In genomic region chr9:136140966-136141365, GRCh38 we compare ENCODE assay signal across 23 cellular contexts. TPM values are rescaled to one million over a fixed set of nuclear protein-coding genes. Genes with fewer than 3 reads are reported as not detected.
DNase-seq lines count a peak whose midpoint lies in the region; ATAC-seq and TF ChIP-seq lines count a peak whose summit lies in the region.
"Had no signal": no experiment of that assay in that cellular context is flagged by ENCODE, and none has a peak within 500 bp of the region (broad histone marks: within the 10 kb centered on the region; RNA-seq: fewer than 3 reads in every experiment).

No MANE protein-coding gene starts in this region.

- H3K4me1 Mint-ChIP-seq in WTC11: peaks cover 12% of the 10 kb centered on the region
- no peaks in the 10 kb centered on the region for H3K4me1 Mint-ChIP-seq in stimulated activated memory B cell treated with anti-CD40 and anti-IgM and Interleukin-4, amounts not matched to agents 10 μg/mL and 1 μg/mL and 100 μg/mL, for 72 hours
- H3K4me1 Mint-ChIP-seq: IgD-negative memory B cell had no signal

- H3K4me3 ChIP-seq in BE2C (ENCODE audit: low read depth, low read length): no peak overlapping the region
- H3K4me3 ChIP-seq: GM23338, MG63, psoas muscle had no signal

- TF ChIP-seq CTCF in WTC11 (IDR thresholded peaks at IDR 0.05) (no peak), BE2C (IDR thresholded peaks at IDR 0.05; ENCODE audit: low read depth, low read length) (no peak)

- ATAC-seq in Right ventricle myocardium inferior (peak; percentile 79), WTC11 (no peak), HG02678 (IDR thresholded peaks at IDR 0.05; ENCODE audit: unreplicated experiment) (no peak)
- no peak for ATAC-seq in stimulated activated memory B cell treated with anti-CD40 and anti-IgM and Interleukin-4, amounts not matched to agents 10 μg/mL and 1 μg/mL and 100 μg/mL, for 72 hours
- ATAC-seq: activated CD8-positive, alpha-beta T cell treated with anti-CD3 and anti-CD28 coated beads for 36 hours; esophagus mucosa; GM23338; left lobe of liver; psoas muscle had no signal

- H3K9me3 Mint-ChIP-seq in WTC11: no peaks in the 10 kb centered on the region
- no peaks in the 10 kb centered on the region for H3K9me3 Mint-ChIP-seq in stimulated activated memory B cell treated with anti-CD40 and anti-IgM and Interleukin-4, amounts not matched to agents 10 μg/mL and 1 μg/mL and 100 μg/mL, for 72 hours
- H3K9me3 Mint-ChIP-seq: activated CD8-positive, alpha-beta T cell treated with anti-CD3 and anti-CD28 coated beads for 36 hours; GM23338; IgD-negative memory B cell had no signal

- H3K36me3 ChIP-seq in BE2C: no peaks in the 10 kb centered on the region
- H3K36me3 ChIP-seq: MG63 had no signal

- no peaks in the 10 kb centered on the region; the same call in 1 of the 2 replicates for H3K4me1 ChIP-seq in BE2C
- H3K4me1 ChIP-seq: psoas muscle had no signal

- no peaks in the 10 kb centered on the region for H3K36me3 Mint-ChIP-seq in WTC11
- H3K36me3 Mint-ChIP-seq in stimulated activated memory B cell treated with anti-CD40 and anti-IgM and Interleukin-4, amounts not matched to agents 10 μg/mL and 1 μg/mL and 100 μg/mL, for 72 hours: no peaks in the 10 kb centered on the region

- CTCF ChIA-PET in WTC11 (lab: Charles Lee): interaction anchor here (0.5 to 2.5 kb wide), 14 partner anchors 8 to 659 kb away, joined by 3 to 13 read pairs (median 4); no protein-coding TSS in a partner anchor

- no peak overlapping the region for H3K4me3 Mint-ChIP-seq in WTC11
- H3K4me3 Mint-ChIP-seq in stimulated activated memory B cell treated with anti-CD40 and anti-IgM and Interleukin-4, amounts not matched to agents 10 μg/mL and 1 μg/mL and 100 μg/mL, for 72 hours: no peak overlapping the region
- H3K4me3 Mint-ChIP-seq: activated CD8-positive, alpha-beta T cell treated with anti-CD3 and anti-CD28 coated beads for 36 hours; GM23338 had no signal

- no peaks in the 10 kb centered on the region for H3K9me3 ChIP-seq in BE2C
- H3K9me3 ChIP-seq: MG63, psoas muscle had no signal

- H3K27ac Mint-ChIP-seq in WTC11: no peak overlapping the region
- H3K27ac Mint-ChIP-seq in stimulated activated memory B cell treated with anti-CD40 and anti-IgM and Interleukin-4, amounts not matched to agents 10 μg/mL and 1 μg/mL and 100 μg/mL, for 72 hours: no peak overlapping the region
- H3K27ac Mint-ChIP-seq: activated CD8-positive, alpha-beta T cell treated with anti-CD3 and anti-CD28 coated beads for 36 hours; GM23338; IgD-negative memory B cell had no signal

- POLR2A ChIA-PET in WTC11 (lab: Charles Lee): interaction anchor here (1.1 kb wide), 1 partner anchor 180 kb away, joined by 3 read pairs; the partner anchor contains the start of gene UBAC1

- no peaks in the 10 kb centered on the region for H3K27me3 Mint-ChIP-seq in WTC11 (ENCODE audit: low read depth)
- H3K27me3 Mint-ChIP-seq in stimulated activated memory B cell treated with anti-CD40 and anti-IgM and Interleukin-4, amounts not matched to agents 10 μg/mL and 1 μg/mL and 100 μg/mL, for 72 hours: peaks cover 43% of the 10 kb centered on the region

- H3K27me3 ChIP-seq in BE2C: no peaks in the 10 kb centered on the region; the same call in 1 of the 2 replicates
- H3K27me3 ChIP-seq: MG63 had no signal

- intact Hi-C loops in Right ventricle myocardium inferior (cut with DNase I): no loop called here
- intact Hi-C loops in cardiac septum (cut with DNase I): no loop called here

- DNase-seq in Right ventricle myocardium inferior (ENCODE audit: missing footprints) (peak; percentile 71), cardiac septum (ENCODE audit: low spot score) (no peak), WTC11 (ENCODE audit: low spot score) (peak; percentile 7), inferior parietal cortex (ENCODE audit: extremely low spot score) (peak; percentile 29), NAMALWA (ENCODE audit: low spot score) (no peak), BE2C (no peak)
- DNase-seq: activated CD4-positive, CD25-positive, alpha-beta regulatory T cell; activated CD8-positive, alpha-beta T cell treated with anti-CD3 and anti-CD28 coated beads for 36 hours; activated naive CD4-positive, alpha-beta T cell treated with Interleukin-2 at 50 U/mL for 16 hours; activated T-cell treated with anti-CD3 and anti-CD28 coated beads, Interleukin-2, amount 50 U/mL, for 1 hour; C1 segment of cervical spinal cord; MG63; NCI-H146; NCI-H2227 treated with DMSO at 0.1 percent for 48 hours; psoas muscle; stimulated activated CD4-positive, alpha-beta T cell treated with anti-CD3 and anti-CD28 coated beads, Interleukin-4, amount 100 ng/mL, for 24 hours; T1000 had no signal

TF ChIP-seq in WTC11, 78 proteins besides CTCF, POLR2A, EP300 and RAD21 (continues in another document):
- TF ChIP-seq ATF2 (CRISPR knock-in tag; IDR thresholded peaks at IDR 0.05; ENCODE audit: borderline replicate concordance, low read depth): no peak
- TF ChIP-seq NFATC4 (CRISPR knock-in tag; IDR thresholded peaks at IDR 0.05): no peak
- TF ChIP-seq PRDM15 (CRISPR knock-in tag; IDR thresholded peaks at IDR 0.05): no peak
- TF ChIP-seq TEAD4 (CRISPR knock-in tag; IDR thresholded peaks at IDR 0.05): no peak
- no peak for TF ChIP-seq SP1 (CRISPR knock-in tag; conservative IDR thresholded peaks at IDR 0.05)
- TF ChIP-seq IRF2 (CRISPR knock-in tag; IDR thresholded peaks at IDR 0.05; ENCODE audit: borderline replicate concordance, low read depth): no peak
- no peak for TF ChIP-seq ZBTB43 (CRISPR knock-in tag; IDR thresholded peaks at IDR 0.05)
- TF ChIP-seq ATF3 (CRISPR knock-in tag; conservative IDR thresholded peaks at IDR 0.05): no peak

RNA-seq across cellular contexts. Expression of gene TMEM250, which starts 22.3 kb away (rescaled TPM):
- total RNA-seq in Right ventricle myocardium inferior (18.7 TPM), cardiac septum (19.8 TPM), WTC11 (2021) (39.4 to 41.0 TPM (median 39.5 TPM) in 3 replicates)
- 50.2 TPM for polyA plus RNA-seq in BE2C (2012; ENCODE audit: insufficient read depth, insufficient read length, low read depth)

RNA-seq across cellular contexts. Expression of gene NACC2, which starts 45.9 kb away (rescaled TPM):
- 37.0 TPM for total RNA-seq in Right ventricle myocardium inferior
- total RNA-seq in cardiac septum: 57.8 TPM
- 14.1 to 17.1 TPM (median 14.5 TPM) in 3 replicates for total RNA-seq in WTC11 (2021)
- polyA plus RNA-seq in BE2C (2012; ENCODE audit: insufficient read depth, insufficient read length, low read depth): 7.1 TPM

Comparison
In these comparisons a context has a peak if more than half of its experiments do, and no peak if none do; other contexts are left out.
1. DNase-seq: peak in Right ventricle myocardium inferior (single experiment), WTC11 (single experiment) and inferior parietal cortex (single experiment); none in cardiac septum (single experiment), NAMALWA (single experiment) and BE2C (single experiment).